8 cellular contexts compared by ENCODE assay signal in genomic region chr11:61974766-61975631, GRCh38. TPM values are rescaled to one million over a fixed set of nuclear protein-coding genes. Genes with fewer than 3 reads are reported as not detected.
DNase-seq lines count a peak whose midpoint lies in the region; ATAC-seq and TF ChIP-seq lines count a peak whose summit lies in the region.
"Had no signal": no experiment of that assay in that cellular context is flagged by ENCODE, and none has a peak within 500 bp of the region (broad histone marks: within the 10 kb centered on the region; RNA-seq: fewer than 3 reads in every experiment).

No MANE protein-coding gene starts in this region.

- no peaks in the 10 kb centered on the region for H3K36me3 Mint-ChIP-seq in T-helper 17 cell (ENCODE audit: low read depth)

- TF ChIP-seq RAD21 in IMR-90 (IDR thresholded peaks at IDR 0.05; ENCODE audit: low read length): no peak

- H3K14ac ChIP-seq in IMR-90 (replicated peaks; ENCODE audit: low read depth, low read length): peak overlapping the region; percentile 10

- H2BK15ac ChIP-seq in IMR-90 (ENCODE audit: low read depth, low read length): no peak overlapping the region; the same call in 2 of the 3 replicates

- TF ChIP-seq POLR2A in IMR-90 (IDR thresholded peaks at IDR 0.05; ENCODE audit: low read depth, low read length): no peak

- peak overlapping the region; percentile 13; the same call in 1 of the 2 replicates for H2BK20ac ChIP-seq in IMR-90 (ENCODE audit: low read depth, low read length)

- CTCF ChIA-PET in IMR-90 (lab: Yijun Ruan, JAX): no interaction called here

- no peak overlapping the region for H3K9ac ChIP-seq in IMR-90 (ENCODE audit: low read depth, low read length)
- no peak overlapping the region for H3K9ac ChIP-seq in smooth muscle cell (ENCODE audit: low read depth)
- no peak overlapping the region for H3K9ac ChIP-seq in GM23248

- no peaks in the 10 kb centered on the region for H4K20me1 ChIP-seq in IMR-90 (ENCODE audit: insufficient read depth, low read length)
- no peaks in the 10 kb centered on the region for H4K20me1 ChIP-seq in smooth muscle cell (ENCODE audit: low read depth)
- H4K20me1 ChIP-seq in GM23248 (ENCODE audit: insufficient read depth): no peaks in the 10 kb centered on the region

- H2AFZ ChIP-seq in IMR-90 (replicated peaks; ENCODE audit: low read length, poor library complexity) (peak overlapping the region; percentile 29), smooth muscle cell (ENCODE audit: low read depth) (no peak overlapping the region), GM23248 (no peak overlapping the region)

- H3K4me3 Mint-ChIP-seq in T-helper 17 cell: peak overlapping the region; percentile 12
- H3K4me3 Mint-ChIP-seq: activated CD4-positive, alpha-beta memory T cell treated with anti-CD3 and anti-CD28 coated beads, Interleukin-2, amount 10 ng/mL, durations not matched to agents 7 days and 5 days had no signal

- peaks cover 0 to 22% of the 10 kb centered on the region in 2 experiments; a peak in 2 of 4 replicates for H3K79me1 ChIP-seq in IMR-90 (ENCODE audit: low read depth in 1 of 2, low read length in 2 of 2)

- H3K27ac Mint-ChIP-seq in T-helper 17 cell: peak overlapping the region; percentile 88
- H3K27ac Mint-ChIP-seq: activated CD4-positive, alpha-beta memory T cell treated with anti-CD3 and anti-CD28 coated beads, Interleukin-2, amount 10 ng/mL, durations not matched to agents 7 days and 5 days had no signal

- H3K27me3 ChIP-seq in IMR-90 (ENCODE audit: control insufficient read depth, insufficient read depth, low read length): no peaks in the 10 kb centered on the region
- H3K27me3 ChIP-seq in smooth muscle cell (ENCODE audit: low read depth): no peaks in the 10 kb centered on the region
- H3K27me3 ChIP-seq in GM23248 (replicated peaks; ENCODE audit: insufficient read depth): no peaks in the 10 kb centered on the region

- no TSS peak for BruUV-seq in IMR-90 (replicated peaks; lab: Mats Ljungman, UMichigan)

- H3K4me2 ChIP-seq in IMR-90 (ENCODE audit: low read depth, low read length): no peak overlapping the region
- no peak overlapping the region for H3K4me2 ChIP-seq in smooth muscle cell
- H3K4me2 ChIP-seq in GM23248 (ENCODE audit: unreplicated experiment): no peak overlapping the region

- H2AK5ac ChIP-seq in IMR-90 (ENCODE audit: low read depth, low read length): peak overlapping the region; percentile 61

- no peak overlapping the region for H3K56ac ChIP-seq in IMR-90 (ENCODE audit: extremely low read depth, insufficient read depth, low read length)

- no peak overlapping the region for H3K23ac ChIP-seq in IMR-90 (ENCODE audit: low read depth, low read length)

- H3K27ac ChIP-seq in IMR-90 (ENCODE audit: insufficient read depth, low read length): no peak overlapping the region
- peak overlapping the region; percentile 7 for H3K27ac ChIP-seq in smooth muscle cell (ENCODE audit: low read depth)
- no peak overlapping the region for H3K27ac ChIP-seq in GM23248

- dilution Hi-C loops in IMR-90 (cut with HindIII; ENCODE audit: low sequenced_read_pairs, unreplicated experiment): no loop called here

- intact Hi-C loops in IMR-90 (cut with micrococcal nuclease): no loop called here

- peak overlapping the region; percentile 48; the same call in 1 of the 2 replicates for H2BK120ac ChIP-seq in IMR-90 (ENCODE audit: low read depth, low read length)

- H3K9me1 ChIP-seq in IMR-90 (ENCODE audit: insufficient read depth, low read length): peaks cover 25% of the 10 kb centered on the region

- in situ Hi-C loops in IMR-90 (cut with MboI; ENCODE audit: low sequenced_read_pairs): no loop called here
- in situ Hi-C loops in GM23248 (cut with MboI): no loop called here

- no peaks in the 10 kb centered on the region for H3K9me3 ChIP-seq in IMR-90 (ENCODE audit: control insufficient read depth, insufficient read depth, low read length)
- no peaks in the 10 kb centered on the region for H3K9me3 ChIP-seq in T-helper 17 cell (ENCODE audit: control insufficient read depth, low read length, poor library complexity, severe bottlenecking)
- H3K9me3 ChIP-seq in smooth muscle cell (replicated peaks; ENCODE audit: low read depth): no peaks in the 10 kb centered on the region
- no peaks in the 10 kb centered on the region for H3K9me3 ChIP-seq in GM23248 (ENCODE audit: low read depth)

- peak overlapping the region; percentile 3; the same call in 1 of the 2 replicates for H4K5ac ChIP-seq in IMR-90 (ENCODE audit: low read depth, low read length)

- H3K79me2 ChIP-seq in smooth muscle cell (ENCODE audit: low read depth) (no peaks in the 10 kb centered on the region), GM23248 (ENCODE audit: insufficient read depth) (no peaks in the 10 kb centered on the region)

- H3K27me3 Mint-ChIP-seq in T-helper 17 cell: no peaks in the 10 kb centered on the region
- H3K27me3 Mint-ChIP-seq: activated CD4-positive, alpha-beta memory T cell treated with anti-CD3 and anti-CD28 coated beads, Interleukin-2, amount 10 ng/mL, durations not matched to agents 7 days and 5 days had no signal

- peak overlapping the region; percentile 69 for H4K91ac ChIP-seq in IMR-90 (ENCODE audit: insufficient read depth, low read depth, low read length)

- peaks cover 19% of the 10 kb centered on the region for H3F3A ChIP-seq in smooth muscle cell (ENCODE audit: low read depth)
- peaks cover 33% of the 10 kb centered on the region for H3F3A ChIP-seq in GM23248 (ENCODE audit: insufficient read depth)

- H2BK5ac ChIP-seq in IMR-90 (ENCODE audit: low read depth, low read length, poor library complexity, severe bottlenecking): no peak overlapping the region

- H3K4ac ChIP-seq in IMR-90 (ENCODE audit: low read depth, low read length): peak overlapping the region; percentile 52

- ATAC-seq in IMR-90 (ENCODE audit: low read depth) (no peak), T-helper 17 cell (no peak), HG03439 (IDR thresholded peaks at IDR 0.05; ENCODE audit: unreplicated experiment) (no peak)

- no peak overlapping the region for H3K4me3 ChIP-seq in IMR-90 (ENCODE audit: insufficient read depth, low read depth, low read length)
- no peak overlapping the region for H3K4me3 ChIP-seq in fibroblast of the aortic adventitia (ENCODE audit: low read depth, low read length)
- H3K4me3 ChIP-seq in smooth muscle cell: no peak overlapping the region
- H3K4me3 ChIP-seq in GM23248: no peak overlapping the region

- POLR2A ChIA-PET in IMR-90 (lab: Charles Lee; ENCODE audit: unreplicated experiment): interaction anchor here (0.6 kb wide), 1 partner anchor 11 kb away, joined by 7 read pairs; no protein-coding TSS in a partner anchor

- peak overlapping the region in 1 of 2 experiments; percentile 24; a peak in 1 of 4 replicates for H4K8ac ChIP-seq in IMR-90 (ENCODE audit: low read depth in 2 of 2, low read length in 2 of 2)

- 86% methylated on average over 6 of the region's 14 CpGs; no CpG with 5 or more reads in 1 of the 2 experiments for WGBS in IMR-90 (ENCODE audit: extremely low coverage in 2 of 2, insufficient read length in 1 of 2), 2 experiments
- WGBS in smooth muscle cell (ENCODE audit: low lambda C conversion rate): 89% methylated on average over 14 of the region's 14 CpGs
- 81 to 94% methylated on average over 13 to 14 of the region's 14 CpGs for WGBS in GM23248 (ENCODE audit: low coverage in 1 of 2, low lambda C conversion rate in 2 of 2, missing lambda C conversion rate in 2 of 2), 2 experiments

- H3K18ac ChIP-seq in IMR-90 (ENCODE audit: low read depth, low read length): peak overlapping the region; percentile 6; the same call in 1 of the 2 replicates

- H3K9me2 ChIP-seq in GM23248 (ENCODE audit: insufficient read depth): no peaks in the 10 kb centered on the region

- TF ChIP-seq CTCF in IMR-90 (conservative IDR thresholded peaks at IDR 0.05; ENCODE audit: low read depth, low read length) (no peak), fibroblast of the aortic adventitia (IDR thresholded peaks at IDR 0.05; ENCODE audit: insufficient read depth, low read length) (no peak), smooth muscle cell (IDR thresholded peaks at IDR 0.05; ENCODE audit: borderline replicate concordance, insufficient read depth, poor library complexity, severe bottlenecking) (no peak)

- no peak overlapping the region for H2AK9ac ChIP-seq in IMR-90 (replicated peaks; ENCODE audit: low read depth, low read length, poor library complexity)

- H3K4me1 ChIP-seq in IMR-90 (ENCODE audit: control insufficient read depth, insufficient read depth, low read length): peaks cover 31% of the 10 kb centered on the region
- peaks cover 32% of the 10 kb centered on the region for H3K4me1 ChIP-seq in smooth muscle cell (ENCODE audit: low read depth)
- peaks cover 45% of the 10 kb centered on the region for H3K4me1 ChIP-seq in GM23248 (ENCODE audit: insufficient read depth)

- peaks cover 31% of the 10 kb centered on the region for H3K4me1 Mint-ChIP-seq in T-helper 17 cell

- DNase-seq in IMR-90: no peak
- no peak for DNase-seq in T-helper 17 cell
- DNase-seq in fibroblast of the aortic adventitia (ENCODE audit: low read depth): peak; percentile 50
- no peak for DNase-seq in smooth muscle cell (lab: John Stamatoyannopoulos, UW; ENCODE audit: unreplicated experiment)
- no peak for DNase-seq in amygdala (lab: John Stamatoyannopoulos, UW)
- DNase-seq in GM23248: no peak
- DNase-seq: activated CD4-positive, alpha-beta memory T cell treated with anti-CD3 and anti-CD28 coated beads, Interleukin-2, amount 10 ng/mL, durations not matched to agents 7 days and 5 days had no signal

- H3K36me3 ChIP-seq in IMR-90 (ENCODE audit: control insufficient read depth, insufficient read depth, low read length) (no peaks in the 10 kb centered on the region), smooth muscle cell (ENCODE audit: low read depth) (no peaks in the 10 kb centered on the region), GM23248 (ENCODE audit: low read depth) (no peaks in the 10 kb centered on the region)

RNA-seq across cellular contexts. Expression of gene FTH1, which starts 7.6 kb away (rescaled TPM):
- total RNA-seq in IMR-90 (2012; rRNA removed) (344 and 385 TPM in 2 replicates), T-helper 17 cell (1,000 to 10,000 TPM; 1,744 to 2,260 TPM), fibroblast of the aortic adventitia (ENCODE audit: low replicate concordance) (1,813 and 2,631 TPM in 2 replicates), smooth muscle cell (903 and 1,173 TPM in 2 replicates)
- polyA plus RNA-seq in IMR-90 (2012; rRNA removed) (2,453 and 2,516 TPM in 2 replicates), smooth muscle cell (6,048 and 7,176 TPM in 2 replicates), GM23248 (2016; fragmentation: Nextera tagmentation; extraction: Ambion mirVana) (10,305 and 10,611 TPM in 2 replicates)
- 1,842 and 5,333 TPM in 2 replicates for polyA plus RNA-seq in IMR-90 (2012; cell fraction: cytosol; rRNA removed)
- 767 and 934 TPM in 2 replicates for polyA plus RNA-seq in IMR-90 (2012; cell fraction: nucleus; rRNA removed; ENCODE audit: low replicate concordance)
- total RNA-seq in GM23248 (2014; rRNA removed; shearing (Covaris generic)): 393 and 473 TPM in 2 replicates

RNA-seq across cellular contexts. Expression of gene BEST1, which starts 24.8 kb away (rescaled TPM):
- total RNA-seq in IMR-90 (2012; rRNA removed) (0.83 and 0.90 TPM in 2 replicates), T-helper 17 cell (under 1 TPM; 0.26 to 0.35 TPM), fibroblast of the aortic adventitia (ENCODE audit: low replicate concordance) (3.1 and 3.4 TPM in 2 replicates), smooth muscle cell (2.4 and 2.6 TPM in 2 replicates)
- polyA plus RNA-seq in IMR-90 (2012; rRNA removed) (1.2 and 1.4 TPM in 2 replicates), smooth muscle cell (1.6 and 2.8 TPM in 2 replicates), GM23248 (2016; fragmentation: Nextera tagmentation; extraction: Ambion mirVana) (3.1 and 3.9 TPM in 2 replicates)
- polyA plus RNA-seq in IMR-90 (2012; cell fraction: cytosol; rRNA removed): 0.44 and 1.1 TPM in 2 replicates
- polyA plus RNA-seq in IMR-90 (2012; cell fraction: nucleus; rRNA removed; ENCODE audit: low replicate concordance): 6.3 and 7.2 TPM in 2 replicates
- total RNA-seq in GM23248 (2014; rRNA removed; shearing (Covaris generic)): 4.7 and 5.1 TPM in 2 replicates

RNA-seq across cellular contexts. Expression of gene RAB3IL1, which starts 57.6 kb away (rescaled TPM):
- total RNA-seq in IMR-90 (2012; rRNA removed) (0.28 and 0.72 TPM in 2 replicates), T-helper 17 cell (not detected), fibroblast of the aortic adventitia (ENCODE audit: low replicate concordance) (17.1 and 50.7 TPM in 2 replicates), smooth muscle cell (4.8 and 4.9 TPM in 2 replicates)
- polyA plus RNA-seq in IMR-90 (2012; rRNA removed) (1.9 TPM in 2 replicates), smooth muscle cell (9.8 and 11.6 TPM in 2 replicates), GM23248 (2016; fragmentation: Nextera tagmentation; extraction: Ambion mirVana) (2.8 and 3.3 TPM in 2 replicates)
- polyA plus RNA-seq in IMR-90 (2012; cell fraction: cytosol; rRNA removed): 0.84 and 2.4 TPM in 2 replicates
- polyA plus RNA-seq in IMR-90 (2012; cell fraction: nucleus; rRNA removed; ENCODE audit: low replicate concordance): 2.7 and 2.8 TPM in 2 replicates
- total RNA-seq in GM23248 (2014; rRNA removed; shearing (Covaris generic)): 6.6 and 7.5 TPM in 2 replicates
- total RNA-seq: activated CD4-positive, alpha-beta memory T cell treated with anti-CD3 and anti-CD28 coated beads, Interleukin-2, amount 10 ng/mL, durations not matched to agents 7 days and 5 days had no signal
